8 cellular contexts compared by ENCODE assay signal in the genomic region with DNA sequence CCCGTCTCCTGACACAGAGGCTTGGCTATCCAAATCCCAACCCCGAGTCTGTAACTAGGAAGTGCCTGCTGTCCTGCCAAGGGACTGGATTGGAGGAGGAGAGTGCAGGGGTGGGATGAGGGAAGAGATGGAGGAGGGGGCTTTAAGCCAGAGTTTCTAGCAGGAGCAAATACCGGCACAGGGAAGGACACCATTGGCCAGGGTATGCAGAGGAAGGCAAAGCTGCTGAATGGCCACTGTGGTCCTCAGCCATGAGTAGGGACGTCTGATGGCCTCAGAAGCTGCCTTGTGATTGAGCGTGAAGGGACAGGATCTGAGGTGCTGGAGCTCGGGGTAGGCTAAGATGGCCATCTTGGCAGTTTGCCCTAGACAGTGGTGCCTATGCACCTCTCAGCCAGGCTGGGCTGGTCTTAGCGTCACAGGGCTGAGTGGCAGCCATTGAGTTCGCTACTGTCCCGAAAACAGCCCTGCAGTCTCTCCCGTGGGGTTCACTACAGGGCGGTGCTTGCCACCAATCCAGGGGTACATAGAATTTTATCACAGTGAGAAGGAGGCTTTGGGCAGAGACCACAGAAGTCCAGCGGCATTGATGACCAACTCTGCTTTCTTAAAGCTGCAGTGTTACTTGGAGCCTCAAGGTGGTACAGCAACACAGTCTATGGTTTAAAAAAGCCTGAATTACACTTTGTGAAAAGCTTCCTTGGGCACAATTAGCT.
DNase-seq lines count a peak whose midpoint lies in the region; ATAC-seq, FAIRE-seq and TF ChIP-seq lines count a peak whose summit lies in the region.

No MANE protein-coding gene starts in this region.

- no peak overlapping the region for H2AFZ ChIP-seq in smooth muscle cell (ENCODE audit: low read depth)

- H3K36me3 ChIP-seq in smooth muscle cell (ENCODE audit: low read depth) (no peaks in the 10 kb centered on the region), esophagus muscularis mucosa (no peaks in the 10 kb centered on the region)

- H3K4me1 ChIP-seq in smooth muscle cell (ENCODE audit: low read depth): no peaks in the 10 kb centered on the region
- H3K4me1 ChIP-seq in esophagus muscularis mucosa: no peaks in the 10 kb centered on the region

- H4K20me1 ChIP-seq in smooth muscle cell (ENCODE audit: low read depth): no peaks in the 10 kb centered on the region

- peak; percentile 58 for TF ChIP-seq CTCF in AG04450 (IDR thresholded peaks at IDR 0.05; ENCODE audit: low read depth, low read length)
- peak; percentile 36 for TF ChIP-seq CTCF in smooth muscle cell (IDR thresholded peaks at IDR 0.05; ENCODE audit: borderline replicate concordance, insufficient read depth, poor library complexity, severe bottlenecking)
- TF ChIP-seq CTCF in esophagus muscularis mucosa (IDR thresholded peaks at IDR 0.05): no peak

- H3K4me3 ChIP-seq in AG04450 (ENCODE audit: low read depth, low read length) (no peak overlapping the region), smooth muscle cell (no peak overlapping the region), esophagus muscularis mucosa (no peak overlapping the region)

- TF ChIP-seq EP300 in esophagus muscularis mucosa (IDR thresholded peaks at IDR 0.05): no peak

- whole genome bisulfite sequencing in smooth muscle cell (ENCODE audit: low lambda C conversion rate): 75% methylated on average over 12 of the region's 12 CpGs
- 73% methylated on average over 12 of the region's 12 CpGs for WGBS in esophagus muscularis mucosa

- ATAC-seq in HG03108 (IDR thresholded peaks at IDR 0.05; ENCODE audit: unreplicated experiment): peak; percentile 82

- DNase-seq in AG04450 (ENCODE audit: low read depth, low spot score) (no peak), GM12892 (ENCODE audit: insufficient read length) (no peak), SK-N-DZ (ENCODE audit: low spot score) (peak; percentile 29), fibroblast of peridontal ligament (ENCODE audit: extremely low read depth) (peak; percentile 59), smooth muscle cell (lab: John Stamatoyannopoulos, UW; ENCODE audit: unreplicated experiment) (no peak), esophagus muscularis mucosa (ENCODE audit: extremely low spot score) (no peak)
- DNase-seq in stimulated activated CD4-positive, alpha-beta T cell treated with anti-CD3 and anti-CD28 coated beads, Interleukin-1b, Interleukin-23, amount 100 ng/mL, for 48 hours: no peak

- H3K27ac ChIP-seq in AG04450 (ENCODE audit: low read depth, low read length): no peak overlapping the region
- H3K27ac ChIP-seq in smooth muscle cell (ENCODE audit: low read depth): no peak overlapping the region
- H3K27ac ChIP-seq in esophagus muscularis mucosa (replicated peaks in 1 of 4): no peak overlapping the region

- H3K9ac ChIP-seq in smooth muscle cell (ENCODE audit: low read depth): no peak overlapping the region

- H3K4me2 ChIP-seq in smooth muscle cell: no peak overlapping the region

- no peaks in the 10 kb centered on the region for H3K79me2 ChIP-seq in smooth muscle cell (ENCODE audit: low read depth)

- POLR2A ChIA-PET in AG04450 (lab: Yijun Ruan, JAX): no interaction called here

- H3K27me3 ChIP-seq in AG04450 (ENCODE audit: control insufficient read depth, insufficient read depth, low read length) (no peaks in the 10 kb centered on the region), smooth muscle cell (ENCODE audit: low read depth) (no peaks in the 10 kb centered on the region), esophagus muscularis mucosa (no peaks in the 10 kb centered on the region)

- intact Hi-C loops in esophagus muscularis mucosa (cut with DNase I): no loop called here

- TF ChIP-seq POLR2A in GM12892 (IDR thresholded peaks at IDR 0.05; ENCODE audit: low read depth, low read length) (no peak), esophagus muscularis mucosa (IDR thresholded peaks at IDR 0.05; ENCODE audit: low read depth) (no peak)

- H3F3A ChIP-seq in smooth muscle cell (ENCODE audit: low read depth): no peaks in the 10 kb centered on the region

- CTCF ChIA-PET in AG04450 (lab: Charles Lee): interaction anchor here (0.6 to 1.4 kb wide), 2 partner anchors 146 to 585 kb away, joined by 3 to 4 read pairs; no protein-coding TSS in a partner anchor

- no peaks in the 10 kb centered on the region for H3K9me3 ChIP-seq in AG04450 (ENCODE audit: control insufficient read depth, insufficient read depth, low read length)
- no peaks in the 10 kb centered on the region for H3K9me3 ChIP-seq in smooth muscle cell (replicated peaks; ENCODE audit: low read depth)
- no peaks in the 10 kb centered on the region for H3K9me3 ChIP-seq in esophagus muscularis mucosa

- peak; percentile 97 for FAIRE-seq in GM12892 (lab: Jason Lieb, UNC)

Comparison
In these comparisons a context has a peak if more than half of its experiments do, and no peak if none do; other contexts are left out.
1. DNase-seq: peak in SK-N-DZ (single experiment) and fibroblast of peridontal ligament (single experiment); none in AG04450 (single experiment), GM12892 (single experiment), smooth muscle cell (single experiment), esophagus muscularis mucosa (single experiment) and stimulated activated CD4-positive, alpha-beta T cell treated with anti-CD3 and anti-CD28 coated beads, Interleukin-1b, Interleukin-23, amount 100 ng/mL, for 48 hours (single experiment).
2. CTCF ChIP-seq: peak in AG04450 (single experiment) and smooth muscle cell (single experiment); none in esophagus muscularis mucosa (0 of 3).